13 cellular contexts compared by ENCODE assay signal in the genomic region with DNA sequence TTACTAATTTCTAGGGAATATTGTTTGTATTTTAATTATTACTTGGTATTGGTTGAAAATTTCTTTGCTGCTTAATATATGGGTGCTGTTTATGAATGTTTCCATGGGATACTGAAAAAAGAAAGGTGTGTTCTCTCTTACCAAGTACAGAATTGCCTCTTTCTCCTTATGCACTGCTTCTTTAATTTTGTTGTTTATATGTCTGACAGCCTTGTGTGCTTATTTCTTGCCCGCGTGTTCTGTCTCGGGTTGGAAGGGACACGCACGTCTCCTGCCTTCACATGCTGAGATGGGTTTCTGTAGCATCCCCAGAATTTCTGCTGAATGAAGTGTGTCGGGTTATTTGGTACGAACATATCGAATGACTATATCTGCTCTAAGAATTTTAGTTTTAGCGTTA. TPM values are rescaled to one million over a fixed set of nuclear protein-coding genes. Genes with fewer than 3 reads are reported as not detected.
A peak's percentile ranks its signal among the peaks of the same experiment; 100 is the strongest.
DNase-seq lines count a peak whose midpoint lies in the region; ATAC-seq, FAIRE-seq and TF ChIP-seq lines count a peak whose summit lies in the region.
"Had no signal": no experiment of that assay in that cellular context is flagged by ENCODE, and none has a peak within 500 bp of the region (broad histone marks: within the 10 kb centered on the region; RNA-seq: fewer than 3 reads in every experiment).

No MANE protein-coding gene starts in this region.

- H3F3A ChIP-seq in MM.1S (ENCODE audit: insufficient read depth, low read length): peaks cover 20% of the 10 kb centered on the region

- CTCF ChIA-PET in K562 (lab: Yijun Ruan, JAX; ENCODE audit: low intra/inter-chr PET ratio): no interaction called here

- no TSS peak for BruUV-seq in K562 (replicated peaks; lab: Mats Ljungman, UMichigan)

- H3K4me1 ChIP-seq in MM.1S (ENCODE audit: low read length): peaks cover 14% of the 10 kb centered on the region
- H3K4me1 ChIP-seq in K562 (replicated peaks in 1 of 2; ENCODE audit: control insufficient read depth in 2 of 2, insufficient read depth in 2 of 2, low read length in 2 of 2): peaks cover 23 to 44% of the 10 kb centered on the region in 2 experiments
- H3K4me1 ChIP-seq in spleen: peaks cover 8 to 91% (median 51%) of the 10 kb centered on the region in 6 donors

- TF ChIP-seq POLR2A in K562 (conservative IDR thresholded peaks at IDR 0.05): no peak
- no peak for TF ChIP-seq POLR2A in spleen (IDR thresholded peaks at IDR 0.05)

- H3K36me3 ChIP-seq in MM.1S (replicated peaks; ENCODE audit: insufficient read depth, low read length) (no peaks in the 10 kb centered on the region), K562 (ENCODE audit: control insufficient read depth, insufficient read depth, low read length) (peaks cover 11% of the 10 kb centered on the region; the same call in 2 of the 3 replicates), spleen (peaks cover 0 to 18% (median 0%) of the 10 kb centered on the region in 6 donors)
- H3K36me3 ChIP-seq: cardiac muscle cell, thoracic aorta had no signal

- no peak for TF ChIP-seq EP300 in K562 (IDR thresholded peaks at IDR 0.05; ENCODE audit: low read length)

- no peaks in the 10 kb centered on the region for H3K9me3 ChIP-seq in MM.1S (replicated peaks; ENCODE audit: insufficient read depth, low read length)
- H3K9me3 ChIP-seq in K562 (replicated peaks; ENCODE audit: control insufficient read depth, insufficient read depth, low read depth, low read length): peaks cover 8% of the 10 kb centered on the region
- H3K9me3 ChIP-seq in spleen: peaks cover 0 to 18% (median 10%) of the 10 kb centered on the region in 8 donors
- H3K9me3 ChIP-seq: SK-N-SH, thoracic aorta had no signal

- TF ChIP-seq RAD21 in K562 (CRISPR knock-in tag; conservative IDR thresholded peaks at IDR 0.05 in 1 of 2, IDR thresholded peaks at IDR 0.05 in 1 of 2): no peak

- H3K27me3 ChIP-seq in MM.1S (replicated peaks; ENCODE audit: insufficient read depth, low read length) (no peaks in the 10 kb centered on the region), K562 (ENCODE audit: control insufficient read depth in 2 of 2, insufficient read depth in 2 of 2, low read length in 2 of 2) (no peaks in the 10 kb centered on the region), spleen (replicated peaks in 1 of 7) (no peaks in the 10 kb centered on the region)
- H3K27me3 ChIP-seq: cardiac muscle cell had no signal

- H3K9ac ChIP-seq in MM.1S (ENCODE audit: low read length) (peak overlapping the region; percentile 48; the same call in 1 of the 2 replicates), K562 (ENCODE audit: insufficient read depth in 1 of 2, low read depth in 2 of 2, low read length in 2 of 2) (peak overlapping the region in 1 of 2 experiments; percentile 76; a peak in 3 of 4 replicates)
- H3K9ac ChIP-seq: SK-N-SH had no signal

- H3K9me2 ChIP-seq in MM.1S (replicated peaks; ENCODE audit: insufficient read depth, low read length): no peaks in the 10 kb centered on the region
- H3K9me2 ChIP-seq: SK-N-SH had no signal

- H3K4me3 ChIP-seq in MM.1S (ENCODE audit: low read length): peak overlapping the region; percentile 65
- peak overlapping the region; percentile 42; the same call in 1 of the 2 replicates for H3K4me3 ChIP-seq in K562
- no peak overlapping the region for H3K4me3 ChIP-seq in spleen
- H3K4me3 ChIP-seq: cardiac muscle cell had no signal

- peaks cover 16% of the 10 kb centered on the region for H3K36me3 Mint-ChIP-seq in activated T-cell treated with anti-CD3 and anti-CD28 coated beads, Interleukin-2, amount 50 U/mL, for 4 hours (ENCODE audit: insufficient read depth)
- H3K36me3 Mint-ChIP-seq in activated T-cell treated with anti-CD3 and anti-CD28 coated beads, Interleukin-2, amount 50 U/mL, for 72 hours (ENCODE audit: insufficient read depth in 2 of 2): peaks cover 11 to 18% of the 10 kb centered on the region in 2 donors

- H3K4me2 ChIP-seq in MM.1S (ENCODE audit: low read depth, low read length) (peak overlapping the region; percentile 69), K562 (ENCODE audit: insufficient read depth, low read length) (peak overlapping the region; percentile 65)
- H3K4me2 ChIP-seq: SK-N-SH had no signal

- H3K9me1 ChIP-seq in K562 (ENCODE audit: control insufficient read depth, insufficient read depth, low read length): no peaks in the 10 kb centered on the region

- DNase-seq in activated T-cell treated with anti-CD3 and anti-CD28 coated beads, Interleukin-2, amount 50 U/mL, for 4 hours: no peak
- no peak for DNase-seq in activated T-cell treated with anti-CD3 and anti-CD28 coated beads, Interleukin-2, amount 50 U/mL, for 72 hours
- DNase-seq in MM.1S (peak; percentile 37), K562 (ENCODE audit: extremely low read depth in 1 of 4, low spot score in 3 of 4) (peak in 2 of 4 experiments; percentile 46 to 50), spleen (peak; percentile 20), NCI-H2171 treated with DMSO at 0.1 percent for 48 hours (lab: John Stamatoyannopoulos, UW) (no peak), ACHN (no peak)
- DNase-seq: SK-N-SH had no signal

- FAIRE-seq in K562 (lab: Jason Lieb, UNC): peak; percentile 75
- FAIRE-seq: endometrium, frontal cortex had no signal

- H3K27ac Mint-ChIP-seq in activated T-cell treated with anti-CD3 and anti-CD28 coated beads, Interleukin-2, amount 50 U/mL, for 72 hours: no peak overlapping the region

- peak overlapping the region; percentile 82 for H3K4me3 Mint-ChIP-seq in activated T-cell treated with anti-CD3 and anti-CD28 coated beads, Interleukin-2, amount 50 U/mL, for 4 hours
- peak overlapping the region in 1 of 2 donors; percentile 92 for H3K4me3 Mint-ChIP-seq in activated T-cell treated with anti-CD3 and anti-CD28 coated beads, Interleukin-2, amount 50 U/mL, for 72 hours

- no peaks in the 10 kb centered on the region for H3K27me3 Mint-ChIP-seq in activated T-cell treated with anti-CD3 and anti-CD28 coated beads, Interleukin-2, amount 50 U/mL, for 4 hours (ENCODE audit: low read depth)
- H3K27me3 Mint-ChIP-seq in activated T-cell treated with anti-CD3 and anti-CD28 coated beads, Interleukin-2, amount 50 U/mL, for 72 hours (ENCODE audit: low read depth): no peaks in the 10 kb centered on the region

- peak overlapping the region; percentile 60; the same call in 1 of the 2 replicates for H3K27ac ChIP-seq in MM.1S (ENCODE audit: low read length)
- peak overlapping the region; percentile 81; the same call in 2 of the 3 replicates for H3K27ac ChIP-seq in K562 (ENCODE audit: extremely low read depth, low read depth, low read length)
- H3K27ac ChIP-seq in spleen: peak overlapping the region in 2 of 8 donors; percentile 65 to 79
- H3K27ac ChIP-seq: cardiac muscle cell, thoracic aorta had no signal

- peaks cover 8% of the 10 kb centered on the region for H3K9me3 Mint-ChIP-seq in activated T-cell treated with anti-CD3 and anti-CD28 coated beads, Interleukin-2, amount 50 U/mL, for 4 hours
- H3K9me3 Mint-ChIP-seq in activated T-cell treated with anti-CD3 and anti-CD28 coated beads, Interleukin-2, amount 50 U/mL, for 72 hours: peaks cover 2 to 4% of the 10 kb centered on the region in 2 donors

- no peak for ATAC-seq in activated T-cell treated with anti-CD3 and anti-CD28 coated beads, Interleukin-2, amount 50 U/mL, for 4 hours
- no peak for ATAC-seq in activated T-cell treated with anti-CD3 and anti-CD28 coated beads, Interleukin-2, amount 50 U/mL, for 72 hours (replicated peaks in 1 of 2)
- ATAC-seq in K562 (peak; percentile 32), GM19324 (IDR thresholded peaks at IDR 0.05; ENCODE audit: low FRiP score, unreplicated experiment) (no peak)

- peaks cover 97% of the 10 kb centered on the region for H3K79me2 ChIP-seq in MM.1S (ENCODE audit: low read length)
- peaks cover 87% of the 10 kb centered on the region for H3K79me2 ChIP-seq in K562 (ENCODE audit: control insufficient read depth, insufficient read depth, low read length)

- 30% methylated on average over 9 of the region's 9 CpGs for WGBS in K562 (ENCODE audit: insufficient coverage, low coverage, missing lambda C conversion rate)
- 88 to 94% (median 93%) methylated on average over 9 of the region's 9 CpGs for WGBS in spleen, 5 donors

- TF ChIP-seq CTCF in MM.1S (IDR thresholded peaks at IDR 0.05; ENCODE audit: low read length): no peak
- TF ChIP-seq CTCF in K562 (IDR thresholded peaks at IDR 0.05 in 2 of 3, conservative IDR thresholded peaks at IDR 0.05 in 1 of 3; ENCODE audit: insufficient read depth in 2 of 3, low read depth in 1 of 3, low read length in 3 of 3): no peak
- TF ChIP-seq CTCF in spleen (IDR thresholded peaks at IDR 0.05 in 8 of 11, conservative IDR thresholded peaks at IDR 0.05 in 3 of 11): no peak

- intact Hi-C loops in K562 (cut with micrococcal nuclease) (no loop called here), spleen (cut with DNase I; ENCODE audit: low total_unique reads) (loop anchor here (10.0 kb wide), 1 partner anchor 51 kb away; the partner anchor contains the start of gene AGPAT3)

- POLR2A ChIA-PET in K562 (lab: Yijun Ruan, JAX): interaction anchor here (0.6 kb wide), 1 partner anchor 100 kb away, joined by 3 read pairs; no protein-coding TSS in a partner anchor

- in situ Hi-C loops in K562 (cut with MboI) (no loop called here), ACHN (cut with HindIII; ENCODE audit: low pct_ligation_motif_present, low pct_unique_long_range_greater_than_20kb, low sequenced_read_pairs) (no loop called here)

- 0 out of 2 replicates have a peak overlapping the region, but pooled peaks have one; percentile 13 for H2AFZ ChIP-seq in MM.1S (ENCODE audit: low read length)
- H2AFZ ChIP-seq in K562 (ENCODE audit: low read depth, low read length): peak overlapping the region; percentile 70

- H3K4me1 Mint-ChIP-seq in activated T-cell treated with anti-CD3 and anti-CD28 coated beads, Interleukin-2, amount 50 U/mL, for 4 hours (ENCODE audit: low read depth): peaks cover 55% of the 10 kb centered on the region
- H3K4me1 Mint-ChIP-seq in activated T-cell treated with anti-CD3 and anti-CD28 coated beads, Interleukin-2, amount 50 U/mL, for 72 hours (ENCODE audit: low read depth): peaks cover 51% of the 10 kb centered on the region

- H4K20me1 ChIP-seq in MM.1S (ENCODE audit: insufficient read depth, low read length) (no peaks in the 10 kb centered on the region; the same call in none of the 2 replicates), K562 (replicated peaks; ENCODE audit: control insufficient read depth, insufficient read depth, low read length) (no peaks in the 10 kb centered on the region)

RNA-seq across cellular contexts. Expression of gene AGPAT3, which starts 51.1 kb away (rescaled TPM):
- total RNA-seq in activated T-cell treated with anti-CD3 and anti-CD28 coated beads, Interleukin-2, amount 50 U/mL, for 4 hours: 100 to 1,000 TPM in 2 of 3 donors, 10 to 100 TPM in 1; 97.4 to 122 (median 117) TPM
- 10 to 100 TPM; 86.1 to 87.1 TPM for total RNA-seq in activated T-cell treated with anti-CD3 and anti-CD28 coated beads, Interleukin-2, amount 50 U/mL, for 72 hours
- total RNA-seq in K562 (2011; cell fraction: chromatin; rRNA removed; ENCODE audit: low replicate concordance): 91.3 and 152 TPM in 2 replicates
- total RNA-seq in K562 (2011; cell fraction: nucleolus; rRNA removed): 92.9 and 103 TPM in 2 replicates
- 104 and 106 TPM in 2 replicates for total RNA-seq in K562 (2011; cell fraction: nucleoplasm; rRNA removed)
- total RNA-seq in K562 (2014; rRNA removed) (41.3 and 50.4 TPM in 2 replicates), K562 (2014; rRNA removed; fragmentation: Illumina TruSeq; extraction: Trizol) (27.3 and 28.6 TPM in 2 replicates), K562 (2015; rRNA removed; fragmentation: Illumina TruSeq; extraction: Trizol) (33.7 and 35.7 TPM in 2 replicates), K562 (2021) (88.4 and 90.1 TPM in 2 replicates), spleen (10 to 100 TPM; 50.8 to 92.0 (median 64.5) TPM)
- polyA plus RNA-seq in K562 (2011; rRNA removed) (48.3 and 63.4 TPM in 2 replicates), K562 (2014; fragmentation: Illumina TruSeq; extraction: Trizol) (33.2 and 48.4 TPM in 2 replicates), K562 (2014; fragmentation: Nextera tagmentation; extraction: Ambion mirVana) (1 to 10 TPM; 1.5 TPM), K562 (2014; rRNA removed) (46.6 and 50.1 TPM in 2 replicates), spleen (10 to 100 TPM in 1 of 3 donors, 1 to 10 TPM in 2; 6.9 to 20.7 (median 8.3) TPM)
- 66.5 and 76.4 TPM in 2 replicates for polyA plus RNA-seq in K562 (2011; cell fraction: cytosol; rRNA removed)
- polyA plus RNA-seq in K562 (2011; cell fraction: nucleus; rRNA removed): 70.1 and 87.0 TPM in 2 replicates
- polyA plus RNA-seq in K562 (2012): 42.6 and 65.7 TPM in 2 replicates
- polyA minus RNA-seq in K562 (2011; rRNA and poly(A)+ RNA removed): 40.0 and 57.0 TPM in 2 replicates
- 48.7 and 66.4 TPM in 2 replicates for polyA minus RNA-seq in K562 (2011; cell fraction: cytosol; rRNA and poly(A)+ RNA removed)
- polyA minus RNA-seq in K562 (2011; cell fraction: nucleus; rRNA and poly(A)+ RNA removed): 26.1 and 32.4 TPM in 2 replicates

Comparison
In these comparisons a context has a peak if more than half of its experiments do, and no peak if none do; other contexts are left out.
1. DNase-seq: peak in MM.1S (single experiment) and spleen (single experiment); none in activated T-cell treated with anti-CD3 and anti-CD28 coated beads, Interleukin-2, amount 50 U/mL, for 4 hours (single experiment), activated T-cell treated with anti-CD3 and anti-CD28 coated beads, Interleukin-2, amount 50 U/mL, for 72 hours (0 of 2), NCI-H2171 treated with DMSO at 0.1 percent for 48 hours (single experiment) and ACHN (single experiment).
2. H3K4me3 ChIP-seq: peak in MM.1S (single experiment) and K562 (single experiment); none in spleen (0 of 8).